ENCODE assay signal across 11 cellular contexts in genomic region chr7:100132126-100132525, GRCh38.
"Had no signal": no experiment of that assay in that cellular context is flagged by ENCODE, and none has a peak within 500 bp of the region (broad histone marks: within the 10 kb centered on the region; RNA-seq: fewer than 3 reads in every experiment).

No MANE protein-coding gene starts in this region.

- H3K36me3 Mint-ChIP-seq: activated naive CD4-positive, alpha-beta T cell treated with anti-CD3 and anti-CD28 coated beads, Interleukin-2, amount 10 ng/mL, durations not matched to agents 7 days and 5 days; naive thymus-derived CD8-positive, alpha-beta T cell; WTC11 had no signal

- DNase-seq: foreskin melanocyte had no signal

- H3K27ac Mint-ChIP-seq: activated CD4-positive, alpha-beta T cell treated with anti-CD3 and anti-CD28 coated beads, Interleukin-2, amount 10 ng/mL, durations not matched to agents 24 days and 14 days; activated naive CD4-positive, alpha-beta T cell treated with anti-CD3 and anti-CD28 coated beads, Interleukin-2, amount 10 ng/mL, durations not matched to agents 7 days and 5 days; activated T-helper 2 cell treated with anti-CD3 and anti-CD28 coated beads, Interferon-gamma antibody, Interleukin-2, Interleukin-4, amounts not matched to agents 10 μg/mL and 5 μg/mL and 100 μg/mL, durations not matched to agents 14 hours and 24 hours and 36 hours; progenitor cell of endocrine pancreas had no signal

- H3K27me3 ChIP-seq: cardiac muscle cell, transverse colon had no signal

- H3K27ac ChIP-seq: cardiac muscle cell, transverse colon had no signal

- H3K4me3 Mint-ChIP-seq: WTC11 had no signal

- H3K9me3 Mint-ChIP-seq: activated CD4-positive, alpha-beta T cell treated with anti-CD3 and anti-CD28 coated beads, Interleukin-2, amount 10 ng/mL, durations not matched to agents 24 days and 14 days; activated naive CD4-positive, alpha-beta T cell treated with anti-CD3 and anti-CD28 coated beads, Interleukin-2, amount 10 ng/mL, durations not matched to agents 7 days and 5 days; activated T-helper 2 cell treated with anti-CD3 and anti-CD28 coated beads, Interferon-gamma antibody, Interleukin-2, Interleukin-4, amounts not matched to agents 10 μg/mL and 5 μg/mL and 100 μg/mL, durations not matched to agents 14 hours and 24 hours and 36 hours; naive thymus-derived CD8-positive, alpha-beta T cell; WTC11 had no signal

- H3K4me3 ChIP-seq: cardiac muscle cell, mucosa of descending colon, smooth muscle cell, transverse colon had no signal
